Comparison of ENCODE assay signal across 21 cellular contexts in genomic region chr6:81002126-81002525, GRCh38.
"Had no signal": no experiment of that assay in that cellular context is flagged by ENCODE, and none has a peak within 500 bp of the region (broad histone marks: within the 10 kb centered on the region; RNA-seq: fewer than 3 reads in every experiment).

No MANE protein-coding gene starts in this region.

- H3K27ac Mint-ChIP-seq: activated CD4-positive, alpha-beta T cell treated with anti-CD3 and anti-CD28 coated beads, Interleukin-2, amount 10 ng/mL, durations not matched to agents 7 days and 5 days; effector memory CD8-positive, alpha-beta T cell; natural killer cell had no signal

- H3K36me3 ChIP-seq: neutrophil, right lobe of liver, suprapubic skin, transverse colon, uterus had no signal

- H3K36me3 Mint-ChIP-seq: natural killer cell had no signal

- H3K27me3 Mint-ChIP-seq: activated CD4-positive, alpha-beta T cell treated with anti-CD3 and anti-CD28 coated beads, Interleukin-2, amount 10 ng/mL, durations not matched to agents 7 days and 5 days; effector memory CD8-positive, alpha-beta T cell; stimulated activated naive CD8-positive, alpha-beta T cell treated with anti-CD3 and anti-CD28 coated beads, Interleukin-15, amount 100 ng/mL, for 72 hours had no signal

- H3K9ac ChIP-seq: parathyroid adenoma had no signal

- H3K4me1 ChIP-seq: parathyroid adenoma, right lobe of liver, suprapubic skin, transverse colon, uterus had no signal

- H3K4me3 ChIP-seq: right lobe of liver, smooth muscle cell, suprapubic skin, transverse colon, uterus had no signal

- H3K4me2 ChIP-seq: smooth muscle cell had no signal

- H3K4me1 Mint-ChIP-seq: activated CD4-positive, alpha-beta T cell treated with anti-CD3 and anti-CD28 coated beads, Interleukin-2, amount 10 ng/mL, durations not matched to agents 7 days and 5 days; natural killer cell; stimulated activated naive CD8-positive, alpha-beta T cell treated with anti-CD3 and anti-CD28 coated beads, Interleukin-15, amount 100 ng/mL, for 72 hours had no signal

- H2AFZ ChIP-seq: parathyroid adenoma had no signal

- H3K27me3 ChIP-seq: neutrophil, right lobe of liver, suprapubic skin, transverse colon, uterus had no signal

- H3K27ac ChIP-seq: epithelial cell of prostate, neutrophil, parathyroid adenoma, right lobe of liver, suprapubic skin, transverse colon, uterus had no signal

- H3K79me2 ChIP-seq: parathyroid adenoma had no signal

- DNase-seq: activated CD4-positive, alpha-beta T cell treated with anti-CD3 and anti-CD28 coated beads, Interleukin-2, amount 10 ng/mL, durations not matched to agents 7 days and 5 days; activated CD8-positive, alpha-beta memory T cell treated with anti-CD3 and anti-CD28 coated beads, Interleukin-2, amount 50 U/mL, for 4 hours; activated effector memory CD4-positive, alpha-beta T cell treated with anti-CD3 and anti-CD28 coated beads, Interleukin-2, amount 50 U/mL, for 16 hours; activated naive CD4-positive, alpha-beta T cell treated with anti-CD3 and anti-CD28 coated beads, Interleukin-2, amount 50 U/mL, for 16 hours; activated T-cell treated with anti-CD3 and anti-CD28 coated beads, Interleukin-2, amount 50 U/mL, for 48 hours; effector memory CD8-positive, alpha-beta T cell; mesendoderm; natural killer cell; right lobe of liver; stimulated activated CD4-positive, alpha-beta T cell treated with anti-CD3 and anti-CD28 coated beads, Interleukin-4, amount 100 ng/mL, for 1 hour; stimulated activated naive CD8-positive, alpha-beta T cell treated with anti-CD3 and anti-CD28 coated beads, Interleukin-15, amount 100 ng/mL, for 72 hours; T-helper 1 cell; T1000; transverse colon; uterus had no signal

- H3K4me3 Mint-ChIP-seq: activated CD4-positive, alpha-beta T cell treated with anti-CD3 and anti-CD28 coated beads, Interleukin-2, amount 10 ng/mL, durations not matched to agents 7 days and 5 days; effector memory CD8-positive, alpha-beta T cell; natural killer cell; stimulated activated naive CD8-positive, alpha-beta T cell treated with anti-CD3 and anti-CD28 coated beads, Interleukin-15, amount 100 ng/mL, for 72 hours had no signal

- H3K9me3 ChIP-seq: neutrophil, transverse colon, uterus had no signal

- H3K9me3 Mint-ChIP-seq: stimulated activated naive CD8-positive, alpha-beta T cell treated with anti-CD3 and anti-CD28 coated beads, Interleukin-15, amount 100 ng/mL, for 72 hours had no signal

- ATAC-seq: activated CD4-positive, CD25-positive, alpha-beta regulatory T cell treated with anti-CD3 and anti-CD28 coated beads, Interleukin-2, amount 50 U/mL, for 24 hours; effector memory CD8-positive, alpha-beta T cell; natural killer cell; right lobe of liver; stimulated activated naive CD8-positive, alpha-beta T cell treated with anti-CD3 and anti-CD28 coated beads, Interleukin-15, amount 100 ng/mL, for 72 hours had no signal
